1 cellular context compared by ENCODE assay signal in the genomic region with DNA sequence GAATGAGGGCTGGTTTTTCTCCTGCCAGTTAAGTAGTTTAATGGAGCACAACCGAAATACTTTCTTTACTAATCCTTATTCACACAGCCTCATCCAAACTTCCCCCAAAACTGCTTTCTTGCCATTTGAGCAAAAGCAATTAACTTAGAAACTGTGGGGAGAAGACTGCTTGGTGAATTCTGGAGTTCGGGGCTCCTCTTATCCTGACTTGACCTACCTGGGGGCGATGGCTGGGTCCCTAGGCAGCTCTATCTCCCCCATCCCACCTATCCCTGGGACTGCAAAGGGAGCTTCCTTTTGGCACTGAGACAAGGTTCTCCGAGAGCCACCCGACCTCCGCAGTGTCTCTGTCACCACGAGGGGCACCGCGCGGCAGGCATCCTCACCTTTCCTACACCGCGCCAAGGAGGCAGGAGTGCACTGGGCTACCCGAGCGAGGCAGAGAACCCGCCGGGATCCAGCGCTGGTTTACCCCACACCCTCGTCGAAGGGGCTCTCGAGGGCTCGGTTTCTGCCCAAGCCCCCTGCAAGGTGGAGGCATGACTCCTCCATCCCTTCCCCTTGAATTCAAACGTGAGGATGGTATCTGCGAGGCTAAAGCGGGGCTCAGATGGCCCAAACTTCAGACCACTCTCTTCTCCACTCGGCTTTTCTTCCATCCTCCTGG.
TF ChIP-seq lines count a peak whose summit lies in the region.

No MANE protein-coding gene starts in this region.

TF ChIP-seq in HepG2, 621 proteins besides CTCF, POLR2A, EP300 and RAD21 (continued from another document and continues in another):
- TF ChIP-seq PRDM15 (CRISPR knock-in tag; IDR thresholded peaks at IDR 0.05), result no peak
- TF ChIP-seq ZBTB10 (CRISPR knock-in tag; IDR thresholded peaks at IDR 0.05; ENCODE audit: borderline replicate concordance), result no peak
- TF ChIP-seq FOSL2 (CRISPR knock-in tag; IDR thresholded peaks at IDR 0.05), result no peak
- TF ChIP-seq ZNF552 (CRISPR knock-in tag; IDR thresholded peaks at IDR 0.05; ENCODE audit: borderline replicate concordance), result no peak
- 0 out of 2 replicates have a peak, but pooled peaks have one; percentile 16 for TF ChIP-seq SALL2 (CRISPR knock-in tag; IDR thresholded peaks at IDR 0.05)
- TF ChIP-seq SNAPC2 (CRISPR knock-in tag; IDR thresholded peaks at IDR 0.05), result no peak
- TF ChIP-seq ZNF562 (CRISPR knock-in tag; IDR thresholded peaks at IDR 0.05; ENCODE audit: borderline replicate concordance), result no peak
- TF ChIP-seq ZBTB1 (CRISPR knock-in tag; IDR thresholded peaks at IDR 0.05; ENCODE audit: borderline replicate concordance), result no peak
- no peak for TF ChIP-seq ZNF407 (CRISPR knock-in tag; IDR thresholded peaks at IDR 0.05; ENCODE audit: not compliant biosample characterization)
- 0 out of 2 replicates have a peak, but pooled peaks have one; percentile 13 for TF ChIP-seq KDM5B (CRISPR knock-in tag; IDR thresholded peaks at IDR 0.05; ENCODE audit: borderline replicate concordance)
- peak; percentile 20; the same call in 1 of the 2 replicates for TF ChIP-seq MAZ (IDR thresholded peaks at IDR 0.05; ENCODE audit: borderline replicate concordance, low read depth, low read length)
- TF ChIP-seq MAZ (CRISPR knock-in tag; IDR thresholded peaks at IDR 0.05; ENCODE audit: low read depth), result 0 out of 2 replicates have a peak, but pooled peaks have one; percentile 3
- no peak for TF ChIP-seq ASH2L (IDR thresholded peaks at IDR 0.05; ENCODE audit: insufficient read length, low read depth, low read length)
- TF ChIP-seq ZNF142 (CRISPR knock-in tag; IDR thresholded peaks at IDR 0.05), result peak; percentile 66; the same call in 1 of the 2 replicates
- TF ChIP-seq REPIN1 (CRISPR knock-in tag; IDR thresholded peaks at IDR 0.05; ENCODE audit: borderline replicate concordance, low read depth), result 0 out of 2 replicates have a peak, but pooled peaks have one; percentile 27
- TF ChIP-seq, protein P1, sequence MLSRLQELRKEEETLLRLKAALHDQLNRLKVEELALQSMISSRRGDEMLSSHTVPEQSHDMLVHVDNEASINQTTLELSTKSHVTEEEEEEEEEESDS (CRISPR knock-in tag; IDR thresholded peaks at IDR 0.05; ENCODE audit: borderline replicate concordance), result no peak
- TF ChIP-seq, protein P2, sequence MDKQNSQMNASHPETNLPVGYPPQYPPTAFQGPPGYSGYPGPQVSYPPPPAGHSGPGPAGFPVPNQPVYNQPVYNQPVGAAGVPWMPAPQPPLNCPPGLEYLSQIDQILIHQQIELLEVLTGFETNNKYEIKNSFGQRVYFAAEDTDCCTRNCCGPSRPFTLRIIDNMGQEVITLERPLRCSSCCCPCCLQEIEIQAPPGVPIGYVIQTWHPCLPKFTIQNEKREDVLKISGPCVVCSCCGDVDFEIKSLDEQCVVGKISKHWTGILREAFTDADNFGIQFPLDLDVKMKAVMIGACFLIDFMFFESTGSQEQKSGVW (CRISPR knock-in tag; IDR thresholded peaks at IDR 0.05; ENCODE audit: borderline replicate concordance), result no peak; the same call in 1 of the 2 replicates
- TF ChIP-seq PCBP1 (IDR thresholded peaks at IDR 0.05; ENCODE audit: borderline replicate concordance, low read depth, low read length), result no peak
- TF ChIP-seq THAP8 (CRISPR knock-in tag; IDR thresholded peaks at IDR 0.05; ENCODE audit: borderline replicate concordance), result no peak
- no peak for TF ChIP-seq MTF2 (CRISPR knock-in tag; IDR thresholded peaks at IDR 0.05; ENCODE audit: borderline replicate concordance)
- 0 out of 2 replicates have a peak, but pooled peaks have one; percentile 14 for TF ChIP-seq ZNF205 (CRISPR knock-in tag; IDR thresholded peaks at IDR 0.05)
- 0 out of 2 replicates have a peak, but pooled peaks have one; percentile 45 for TF ChIP-seq ZNF790 (CRISPR knock-in tag; IDR thresholded peaks at IDR 0.05; ENCODE audit: borderline replicate concordance)
- TF ChIP-seq ZBTB26 (CRISPR knock-in tag; IDR thresholded peaks at IDR 0.05; ENCODE audit: borderline replicate concordance), result peak; percentile 46; the same call in 1 of the 2 replicates
